1 cellular context compared by ENCODE assay signal in genomic region chr19:35870124-35870736, GRCh38.
A peak's percentile ranks its signal among the peaks of the same experiment; 100 is the strongest.
TF ChIP-seq lines count a peak whose summit lies in the region.

No MANE protein-coding gene starts in this region.

TF ChIP-seq in WTC11, 78 proteins besides CTCF, POLR2A, EP300 and RAD21:
- TF ChIP-seq ZNF121 (CRISPR knock-in tag; IDR thresholded peaks at IDR 0.05), result peak; percentile 57; the same call in 1 of the 2 replicates
